Comparison of ENCODE assay signal across 13 cellular contexts in genomic region chr6:115854866-115855665, GRCh38.
DNase-seq lines count a peak whose midpoint lies in the region; ATAC-seq and TF ChIP-seq lines count a peak whose summit lies in the region.
"Had no signal": no experiment of that assay in that cellular context is flagged by ENCODE, and none has a peak within 500 bp of the region (broad histone marks: within the 10 kb centered on the region; RNA-seq: fewer than 3 reads in every experiment).

No MANE protein-coding gene starts in this region.

- CTCF ChIA-PET in HEK293 (lab: Yijun Ruan, JAX) = interaction anchor here (0.9 kb wide), 1 partner anchor 11 kb away, joined by 3 read pairs; no protein-coding TSS in a partner anchor
- CTCF ChIA-PET in CD4-positive, alpha-beta T cell (lab: Charles Lee) = no interaction called here

- no peaks in the 10 kb centered on the region for H3K27me3 ChIP-seq in CD4-positive, alpha-beta T cell (ENCODE audit: control insufficient read depth, insufficient read depth, low read length)

- H3K27me3 Mint-ChIP-seq in chondrocyte (ENCODE audit: low read depth) = peaks cover 4% of the 10 kb centered on the region
- no peaks in the 10 kb centered on the region for H3K27me3 Mint-ChIP-seq in CD4-positive, alpha-beta T cell

- H3K9me3 Mint-ChIP-seq in chondrocyte (ENCODE audit: low read depth) = peaks cover 30% of the 10 kb centered on the region
- peaks cover 12% of the 10 kb centered on the region for H3K9me3 Mint-ChIP-seq in CD4-positive, alpha-beta T cell

- H3K36me3 Mint-ChIP-seq in chondrocyte (ENCODE audit: low read depth) = peaks cover 1% of the 10 kb centered on the region
- H3K36me3 Mint-ChIP-seq in CD4-positive, alpha-beta T cell (ENCODE audit: low read depth) = no peaks in the 10 kb centered on the region
- H3K36me3 Mint-ChIP-seq: CD8-positive, alpha-beta T cell had no signal

- H3K4me3 Mint-ChIP-seq in chondrocyte (ENCODE audit: unreplicated experiment) = no peak overlapping the region
- no peak overlapping the region for H3K4me3 Mint-ChIP-seq in CD4-positive, alpha-beta T cell
- H3K4me3 Mint-ChIP-seq: CD8-positive, alpha-beta T cell had no signal

- no peak overlapping the region for H3K27ac Mint-ChIP-seq in chondrocyte (ENCODE audit: unreplicated experiment)
- no peak overlapping the region for H3K27ac Mint-ChIP-seq in CD4-positive, alpha-beta T cell
- H3K27ac Mint-ChIP-seq: CD8-positive, alpha-beta T cell had no signal

- no peaks in the 10 kb centered on the region for H3K4me1 Mint-ChIP-seq in chondrocyte (ENCODE audit: low read depth)
- no peaks in the 10 kb centered on the region for H3K4me1 Mint-ChIP-seq in CD4-positive, alpha-beta T cell (ENCODE audit: low read depth)

- no peak for ATAC-seq in CD4-positive, alpha-beta T cell (ENCODE audit: poor library complexity)
- no peak for ATAC-seq in HG03196 (IDR thresholded peaks at IDR 0.05; ENCODE audit: unreplicated experiment)
- ATAC-seq: CD8-positive, alpha-beta T cell had no signal

- DNase-seq in chondrocyte (ENCODE audit: low spot score) (peak; percentile 84), posterior vena cava (ENCODE audit: low spot score) (peak; percentile 69), HuH-7.5 (ENCODE audit: low spot score) (no peak)
- no peak for DNase-seq in CD4-positive, alpha-beta T cell
- DNase-seq: C1 segment of cervical spinal cord; Caco-2; CD8-positive, alpha-beta T cell; DMS153; DND-41; GOT3 had no signal

- intact Hi-C loops in posterior vena cava (cut with DNase I) = no loop called here
- intact Hi-C loops in CD4-positive, alpha-beta T cell (cut with DNase I, micrococcal nuclease) = no loop called here

- POLR2A ChIA-PET in HEK293 (lab: Yijun Ruan, JAX) = no interaction called here
- POLR2A ChIA-PET in CD4-positive, alpha-beta T cell (lab: Charles Lee) = no interaction called here

- no peaks in the 10 kb centered on the region for H3K36me3 ChIP-seq in HEK293 (ENCODE audit: control insufficient read depth in 2 of 2, insufficient read depth in 1 of 2, low read length in 2 of 2)
- H3K36me3 ChIP-seq: HAP-1 had no signal

- H3K4me3 ChIP-seq in HEK293 (ENCODE audit: low read depth, low read length) = no peak overlapping the region
- H3K4me3 ChIP-seq: HAP-1 had no signal

- TF ChIP-seq CTCF in HEK293 (tag by site-specific recombination; IDR thresholded peaks at IDR 0.05) = no peak
- no peak for TF ChIP-seq CTCF in chondrocyte (IDR thresholded peaks at IDR 0.05)
- TF ChIP-seq CTCF in CD4-positive, alpha-beta T cell (IDR thresholded peaks at IDR 0.05) = no peak

- no peaks in the 10 kb centered on the region for H3K9me3 ChIP-seq in HEK293 (ENCODE audit: control insufficient read depth, insufficient read depth, low read depth, low read length)
- H3K9me3 ChIP-seq in CD4-positive, alpha-beta T cell (ENCODE audit: control insufficient read depth, low read length) = no peaks in the 10 kb centered on the region
- H3K9me3 ChIP-seq: Caco-2, HAP-1 had no signal

- no peaks in the 10 kb centered on the region for H3K4me1 ChIP-seq in HEK293 (ENCODE audit: control insufficient read depth, insufficient read depth, low read length)
- H3K4me1 ChIP-seq: Caco-2, HAP-1 had no signal

- H3K27ac ChIP-seq in HEK293 (ENCODE audit: extremely low read depth, low read depth, low read length) = no peak overlapping the region
- no peak overlapping the region for H3K27ac ChIP-seq in CD4-positive, alpha-beta T cell (ENCODE audit: low read depth, low read length)

TF ChIP-seq in HEK293, 187 proteins besides CTCF, POLR2A, EP300 and RAD21:
- TF ChIP-seq EGR2 (tag by site-specific recombination; IDR thresholded peaks at IDR 0.05; ENCODE audit: low read depth) = no peak
- peak; percentile 59; the same call in 1 of the 2 replicates for TF ChIP-seq TRIM28 (IDR thresholded peaks at IDR 0.05; ENCODE audit: borderline replicate concordance, low read length)

Comparison
In these comparisons a context has a peak if more than half of its experiments do, and no peak if none do; other contexts are left out.
1. DNase-seq: peak in chondrocyte (single experiment) and posterior vena cava (single experiment); none in HuH-7.5 (single experiment) and CD4-positive, alpha-beta T cell (0 of 10).